ENCODE assay signal across 11 cellular contexts in the genomic region with DNA sequence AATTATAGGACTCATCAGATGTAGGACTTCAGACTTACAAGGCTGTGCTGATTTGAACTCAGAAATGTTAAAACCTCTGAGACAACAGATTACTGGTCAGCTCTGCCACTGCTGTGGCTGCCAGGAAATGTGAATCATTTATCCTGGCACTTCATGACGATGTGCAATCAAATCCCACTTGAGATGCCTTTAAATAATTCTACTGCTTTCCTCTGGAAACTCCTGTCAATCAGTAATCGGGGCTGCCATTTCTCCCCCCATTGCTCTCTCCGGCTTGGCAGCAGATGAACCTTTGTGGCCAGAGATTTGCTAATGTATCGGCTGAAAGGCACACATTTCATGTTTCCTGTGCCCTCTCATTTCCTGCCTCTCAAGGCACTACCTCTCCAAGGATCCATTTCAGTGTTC.
DNase-seq lines count a peak whose midpoint lies in the region; ATAC-seq and TF ChIP-seq lines count a peak whose summit lies in the region.
"Had no signal": no experiment of that assay in that cellular context is flagged by ENCODE, and none has a peak within 500 bp of the region (broad histone marks: within the 10 kb centered on the region; RNA-seq: fewer than 3 reads in every experiment).

No MANE protein-coding gene starts in this region.

- H3K4me1 ChIP-seq in left ventricle myocardium inferior (no peaks in the 10 kb centered on the region), RWPE2 (ENCODE audit: insufficient read depth, poor library complexity, severe bottlenecking) (no peaks in the 10 kb centered on the region), upper lobe of right lung (no peaks in the 10 kb centered on the region)

- intact Hi-C loops in left cardiac atrium (cut with DNase I) (no loop called here), left ventricle myocardium inferior (cut with micrococcal nuclease) (no loop called here), upper lobe of right lung (cut with DNase I) (no loop called here)

- DNase-seq in left cardiac atrium (peak; percentile 14), left ventricle myocardium inferior (no peak), RWPE2 (ENCODE audit: low spot score) (no peak), iris pigment epithelial cell (ENCODE audit: low read depth) (peak; percentile 25), upper lobe of right lung (no peak), NCI-H2107 (lab: John Stamatoyannopoulos, UW) (no peak), hippocampal formation (lab: John Stamatoyannopoulos, UW) (no peak)
- no peak for DNase-seq in activated CD4-positive, alpha-beta T cell treated with anti-CD3 and anti-CD28 coated beads, Interleukin-2, amount 50 U/mL, for 1 hour
- DNase-seq: activated CD8-positive, alpha-beta T cell treated with anti-CD3 and anti-CD28 coated beads for 36 hours; activated naive CD4-positive, alpha-beta T cell treated with Interleukin-2 at 50 U/mL for 16 hours had no signal

- no peak overlapping the region for H3K27ac ChIP-seq in left ventricle myocardium inferior (replicated peaks)
- H3K27ac ChIP-seq in RWPE2 (ENCODE audit: poor library complexity, severe bottlenecking): no peak overlapping the region
- H3K27ac ChIP-seq in upper lobe of right lung: no peak overlapping the region
- H3K27ac ChIP-seq: heart right ventricle had no signal

- ATAC-seq in left cardiac atrium: peak; percentile 70 to 73
- peak; percentile 70 for ATAC-seq in RWPE2 (ENCODE audit: low read depth)
- ATAC-seq in upper lobe of right lung: peak; percentile 82
- ATAC-seq: activated CD8-positive, alpha-beta T cell treated with anti-CD3 and anti-CD28 coated beads for 36 hours had no signal

- H3K9me3 ChIP-seq in left ventricle myocardium inferior (replicated peaks) (no peaks in the 10 kb centered on the region), RWPE2 (ENCODE audit: severe bottlenecking) (no peaks in the 10 kb centered on the region), upper lobe of right lung (no peaks in the 10 kb centered on the region)
- H3K9me3 ChIP-seq: heart right ventricle had no signal

- TF ChIP-seq CTCF in left ventricle myocardium inferior (IDR thresholded peaks at IDR 0.05; ENCODE audit: borderline replicate concordance) (no peak), RWPE2 (IDR thresholded peaks at IDR 0.05; ENCODE audit: poor library complexity, severe bottlenecking) (no peak), upper lobe of right lung (IDR thresholded peaks at IDR 0.05) (no peak)

- H3K36me3 ChIP-seq in left ventricle myocardium inferior: no peaks in the 10 kb centered on the region
- no peaks in the 10 kb centered on the region for H3K36me3 ChIP-seq in RWPE2 (ENCODE audit: low read depth)
- H3K36me3 ChIP-seq in upper lobe of right lung: no peaks in the 10 kb centered on the region
- H3K36me3 ChIP-seq: heart right ventricle had no signal

- H3K27me3 ChIP-seq in left ventricle myocardium inferior (ENCODE audit: low read depth) (no peaks in the 10 kb centered on the region), RWPE2 (ENCODE audit: insufficient read depth, poor library complexity, severe bottlenecking) (peaks cover 8% of the 10 kb centered on the region), upper lobe of right lung (no peaks in the 10 kb centered on the region)
- H3K27me3 ChIP-seq: heart right ventricle had no signal

- H3K4me3 ChIP-seq in left ventricle myocardium inferior (no peak overlapping the region), RWPE2 (ENCODE audit: severe bottlenecking) (no peak overlapping the region), upper lobe of right lung (no peak overlapping the region)
- H3K4me3 ChIP-seq: heart right ventricle had no signal

Comparison
In these comparisons a context has a peak if more than half of its experiments do, and no peak if none do; other contexts are left out.
1. DNase-seq: peak in left cardiac atrium (single experiment) and iris pigment epithelial cell (single experiment); none in left ventricle myocardium inferior (single experiment), RWPE2 (single experiment), upper lobe of right lung (single experiment), NCI-H2107 (single experiment), hippocampal formation (0 of 2) and activated CD4-positive, alpha-beta T cell treated with anti-CD3 and anti-CD28 coated beads, Interleukin-2, amount 50 U/mL, for 1 hour (single experiment).
2. Peak in every context shown above with its lines, with median percentiles within 50 percentile points of each other: ATAC-seq.